ENCODE assay signal across 23 cellular contexts in the genomic region with DNA sequence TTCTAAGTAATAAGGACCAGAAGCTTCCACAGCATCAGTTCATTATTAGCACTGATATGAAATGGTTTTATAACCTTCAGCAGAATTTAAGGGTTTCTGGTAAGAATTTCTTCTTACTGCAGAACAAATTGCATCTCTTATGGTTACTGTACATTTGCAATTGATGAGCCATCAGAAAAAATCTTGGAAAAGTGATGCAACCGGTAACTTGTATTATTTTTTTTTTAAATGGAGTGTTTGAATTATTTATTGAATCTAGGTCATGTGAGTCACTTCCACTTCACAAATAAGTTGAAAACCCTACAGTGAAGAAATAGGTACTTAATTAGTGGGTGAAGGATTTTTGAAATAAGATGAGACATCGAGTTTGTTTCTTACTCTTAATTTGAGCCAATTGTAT.
"Had no signal": no experiment of that assay in that cellular context is flagged by ENCODE, and none has a peak within 500 bp of the region (broad histone marks: within the 10 kb centered on the region; RNA-seq: fewer than 3 reads in every experiment).

No MANE protein-coding gene starts in this region.

- DNase-seq: effector CD8-positive, alpha-beta T cell; endodermal cell; foreskin melanocyte; head of caudate nucleus; kidney; mesenchymal stem cell; mucosa of descending colon; naive B cell; stimulated activated CD4-positive, alpha-beta T cell treated with anti-CD3 and anti-CD28 coated beads, Interleukin-12 subunit alpha, Interleukin-12 subunit beta, amount 100 ng/mL, for 4 hours; stimulated activated CD4-positive, alpha-beta T cell treated with anti-CD3 and anti-CD28 coated beads, Interleukin-1b, Interleukin-23, amount 100 ng/mL, for 48 hours; stimulated activated CD4-positive, alpha-beta T cell treated with anti-CD3 and anti-CD28 coated beads, Interleukin-4, amount 100 ng/mL, for 1 hour; stimulated activated CD8-positive, alpha-beta memory T cell treated with anti-CD3 and anti-CD28 coated beads, Interleukin-4, amount 100 ng/mL, for 48 hours; stimulated activated naive CD4-positive, alpha-beta T cell treated with Interleukin-2 at 50 U/mL for 16 hours; stomach; thyroid gland; trophoblast cell had no signal

- H3K4me3 ChIP-seq: esophagus muscularis mucosa, mucosa of descending colon, right atrium auricular region, smooth muscle cell, stomach, thyroid gland, vagina had no signal

- ATAC-seq: left lobe of liver; mucosa of descending colon; natural killer cell treated with Interleukin-12 subunit alpha and Interleukin-12 subunit beta and Interleukin-15 and Interleukin-18, amount 100 ng/mL, for 72 hours; sciatic nerve had no signal
